In the genomic region with DNA sequence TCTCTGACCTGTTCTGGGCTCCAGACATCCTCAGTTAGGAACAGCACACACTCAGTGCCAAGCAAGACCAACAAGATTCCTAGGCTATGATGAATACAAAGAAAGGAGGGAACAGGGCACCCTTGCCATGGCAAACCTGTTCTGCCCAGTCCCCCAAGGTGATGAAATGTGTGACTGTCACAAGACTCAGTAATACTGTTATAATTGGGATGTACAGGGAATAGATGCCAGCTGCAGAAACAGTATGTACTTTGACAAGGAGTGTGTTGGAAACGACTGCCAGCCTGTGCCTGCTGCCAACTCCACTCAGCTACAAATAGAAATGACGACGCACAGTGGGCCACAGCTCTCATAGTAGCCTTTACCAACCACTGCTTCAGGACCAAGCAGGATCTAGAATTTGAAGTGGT, we compare ENCODE assay signal across 15 cellular contexts.
DNase-seq lines count a peak whose midpoint lies in the region; ATAC-seq and TF ChIP-seq lines count a peak whose summit lies in the region.
"Had no signal": no experiment of that assay in that cellular context is flagged by ENCODE, and none has a peak within 500 bp of the region (broad histone marks: within the 10 kb centered on the region; RNA-seq: fewer than 3 reads in every experiment).

No MANE protein-coding gene starts in this region.

- no peaks in the 10 kb centered on the region for H3K27me3 Mint-ChIP-seq in endodermal cell (ENCODE audit: insufficient read depth)
- H3K27me3 Mint-ChIP-seq: activated CD8-positive, alpha-beta T cell treated with anti-CD3 and anti-CD28 coated beads for 36 hours; stimulated activated memory B cell treated with anti-CD40 and anti-IgM and Interleukin-4, amounts not matched to agents 10 μg/mL and 1 μg/mL and 100 μg/mL, for 72 hours had no signal

- TF ChIP-seq EP300 in sigmoid colon (IDR thresholded peaks at IDR 0.05) = peak in 3 of 4 donors; percentile 19 to 83 (median 82)

- no peak overlapping the region for H3K4me3 ChIP-seq in LNCaP clone FGC (ENCODE audit: low read depth, low read length)
- no peak overlapping the region for H3K4me3 ChIP-seq in sigmoid colon
- no peak overlapping the region for H3K4me3 ChIP-seq in endodermal cell (ENCODE audit: low read length)
- H3K4me3 ChIP-seq: BLaER1 had no signal

- TF ChIP-seq CTCF in LNCaP clone FGC (IDR thresholded peaks at IDR 0.05; ENCODE audit: control insufficient read depth, extremely low read depth, insufficient read depth) (no peak), sigmoid colon (IDR thresholded peaks at IDR 0.05) (no peak), endodermal cell (conservative IDR thresholded peaks at IDR 0.05) (no peak)

- H3K4me1 Mint-ChIP-seq in endodermal cell = no peaks in the 10 kb centered on the region
- H3K4me1 Mint-ChIP-seq: nephron; stimulated activated memory B cell treated with anti-CD40 and anti-IgM and Interleukin-4, amounts not matched to agents 10 μg/mL and 1 μg/mL and 100 μg/mL, for 72 hours had no signal

- intact Hi-C loops in left ventricle myocardium superior (cut with micrococcal nuclease) (no loop called here), sigmoid colon (cut with DNase I) (no loop called here)

- no peak overlapping the region for H3K4me3 Mint-ChIP-seq in endodermal cell
- H3K4me3 Mint-ChIP-seq: activated CD8-positive, alpha-beta T cell treated with anti-CD3 and anti-CD28 coated beads for 36 hours; nephron; stimulated activated memory B cell treated with anti-CD40 and anti-IgM and Interleukin-4, amounts not matched to agents 10 μg/mL and 1 μg/mL and 100 μg/mL, for 72 hours had no signal

- H3K4me1 ChIP-seq in sigmoid colon (peaks cover 0 to 14% (median 7%) of the 10 kb centered on the region in 4 donors), endodermal cell (ENCODE audit: control insufficient read depth, insufficient read depth, low read length) (no peaks in the 10 kb centered on the region)
- H3K4me1 ChIP-seq: BLaER1 had no signal

- H3K36me3 ChIP-seq in sigmoid colon = no peaks in the 10 kb centered on the region
- no peaks in the 10 kb centered on the region for H3K36me3 ChIP-seq in endodermal cell (ENCODE audit: control insufficient read depth, insufficient read depth, low read length)
- H3K36me3 ChIP-seq: BLaER1 had no signal

- H3K9me3 Mint-ChIP-seq in endodermal cell = no peaks in the 10 kb centered on the region
- H3K9me3 Mint-ChIP-seq: nephron; stimulated activated memory B cell treated with anti-CD40 and anti-IgM and Interleukin-4, amounts not matched to agents 10 μg/mL and 1 μg/mL and 100 μg/mL, for 72 hours had no signal

- ATAC-seq in left ventricle myocardium superior (peak; percentile 94), HG03565 (IDR thresholded peaks at IDR 0.05; ENCODE audit: unreplicated experiment) (no peak), GM18867 (IDR thresholded peaks at IDR 0.05; ENCODE audit: unreplicated experiment) (no peak)
- ATAC-seq: activated CD8-positive, alpha-beta T cell treated with anti-CD3 and anti-CD28 coated beads for 36 hours; stimulated activated memory B cell treated with anti-CD40 and anti-IgM and Interleukin-4, amounts not matched to agents 10 μg/mL and 1 μg/mL and 100 μg/mL, for 72 hours had no signal

- no peaks in the 10 kb centered on the region for H3K36me3 Mint-ChIP-seq in endodermal cell (ENCODE audit: low read depth)
- H3K36me3 Mint-ChIP-seq: stimulated activated memory B cell treated with anti-CD40 and anti-IgM and Interleukin-4, amounts not matched to agents 10 μg/mL and 1 μg/mL and 100 μg/mL, for 72 hours had no signal

- no peaks in the 10 kb centered on the region for H3K9me3 ChIP-seq in sigmoid colon
- H3K9me3 ChIP-seq in endodermal cell (ENCODE audit: control insufficient read depth, low read length) = no peaks in the 10 kb centered on the region
- H3K9me3 ChIP-seq: BLaER1 had no signal

- DNase-seq in LNCaP clone FGC (ENCODE audit: low read depth) (peak; percentile 88), astrocyte of the hippocampus (ENCODE audit: low read depth, low spot score) (peak; percentile 19), left ventricle myocardium superior (peak; percentile 84), sigmoid colon (peak; percentile 78), endodermal cell (no peak)
- no peak for DNase-seq in stimulated activated naive CD4-positive, alpha-beta T cell (lab: John Stamatoyannopoulos, UW)
- DNase-seq: activated CD8-positive, alpha-beta T cell treated with anti-CD3 and anti-CD28 coated beads for 36 hours; activated naive CD4-positive, alpha-beta T cell treated with anti-CD3 and anti-CD28 coated beads, Interleukin-2, amount 50 U/mL, for 16 hours; effector memory CD4-positive, alpha-beta T cell; NCI-H2227 treated with DMSO at 0.1 percent for 48 hours had no signal

- H3K27ac ChIP-seq in sigmoid colon (peak overlapping the region; percentile 24 to 66 (median 46)), endodermal cell (ENCODE audit: low read depth, low read length) (no peak overlapping the region)
- H3K27ac ChIP-seq: BLaER1 had no signal

- no peak overlapping the region for H3K27ac Mint-ChIP-seq in endodermal cell
- H3K27ac Mint-ChIP-seq: activated CD8-positive, alpha-beta T cell treated with anti-CD3 and anti-CD28 coated beads for 36 hours; nephron; stimulated activated memory B cell treated with anti-CD40 and anti-IgM and Interleukin-4, amounts not matched to agents 10 μg/mL and 1 μg/mL and 100 μg/mL, for 72 hours had no signal

- no peaks in the 10 kb centered on the region for H3K27me3 ChIP-seq in sigmoid colon
- no peaks in the 10 kb centered on the region for H3K27me3 ChIP-seq in endodermal cell (ENCODE audit: control insufficient read depth, insufficient read depth, low read length, poor library complexity, severe bottlenecking)
- H3K27me3 ChIP-seq: BLaER1 had no signal

- no peak for TF ChIP-seq POLR2A in sigmoid colon (IDR thresholded peaks at IDR 0.05)

- 78 to 83% methylated on average over 3 of the region's 3 CpGs for WGBS in sigmoid colon, 2 donors
- 90 to 93% methylated on average over 3 of the region's 3 CpGs for WGBS in endodermal cell (ENCODE audit: insufficient coverage in 1 of 2, insufficient read length in 1 of 2), 2 experiments

- H3K9ac ChIP-seq in endodermal cell (ENCODE audit: extremely low read depth, low read length, poor library complexity, severe bottlenecking) = no peak overlapping the region
- H3K9ac ChIP-seq: BLaER1 had no signal

Comparison
In these comparisons a context has a peak if more than half of its experiments do, and no peak if none do; other contexts are left out.
1. DNase-seq: peak in LNCaP clone FGC (single experiment), astrocyte of the hippocampus (single experiment), left ventricle myocardium superior (single experiment) and sigmoid colon (single experiment); none in stimulated activated naive CD4-positive, alpha-beta T cell (0 of 6) and endodermal cell (single experiment).